In the genomic region with DNA sequence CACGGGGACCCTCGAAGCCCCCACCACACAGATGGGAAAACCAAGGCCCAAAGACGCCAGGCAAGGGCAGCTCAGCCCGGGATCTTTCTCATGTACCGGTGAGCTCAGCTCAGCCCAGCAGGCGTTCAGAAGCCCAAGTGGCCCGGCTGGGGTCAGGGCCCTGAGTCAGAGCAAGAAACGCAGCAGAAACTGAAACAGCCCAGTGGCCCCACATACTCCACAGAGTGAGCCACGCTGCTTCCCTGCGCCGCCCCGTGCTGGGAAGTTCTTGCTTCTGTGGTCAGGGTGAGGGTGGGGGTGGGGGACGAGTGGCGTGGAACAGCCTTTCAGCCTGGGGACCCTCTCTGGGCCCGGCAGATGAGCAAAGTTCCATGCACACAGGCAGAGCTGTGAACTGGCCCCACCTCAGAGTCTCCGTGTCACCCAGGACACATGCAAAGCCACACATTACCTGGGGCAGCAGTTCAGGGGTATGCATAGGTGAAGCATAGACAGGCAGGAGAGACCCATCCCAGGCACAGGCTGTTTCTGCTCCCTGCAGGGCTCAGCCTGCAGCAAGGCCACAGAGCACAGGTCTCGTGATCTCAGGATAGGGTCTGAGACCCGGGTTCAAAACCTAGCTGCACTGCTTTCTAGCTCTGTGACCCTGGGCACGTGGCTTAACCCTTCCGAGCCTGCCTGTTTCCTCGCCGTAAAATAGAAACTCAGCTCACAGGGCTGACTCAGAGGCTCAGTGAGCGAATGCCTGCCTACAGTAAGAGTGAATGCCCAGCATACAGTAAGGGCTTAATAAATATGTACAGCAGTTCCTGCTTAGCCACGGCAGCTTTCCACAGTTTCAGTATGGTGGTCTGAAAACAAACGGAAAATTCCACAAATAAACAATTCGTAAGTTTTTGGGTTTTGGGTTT, we compare ENCODE assay signal across 1 cellular context.
TF ChIP-seq lines count a peak whose summit lies in the region.

No MANE protein-coding gene starts in this region.

TF ChIP-seq in GM23338, 12 proteins besides CTCF, POLR2A, EP300 and RAD21 (continued from another document):
- TF ChIP-seq, protein P1, sequence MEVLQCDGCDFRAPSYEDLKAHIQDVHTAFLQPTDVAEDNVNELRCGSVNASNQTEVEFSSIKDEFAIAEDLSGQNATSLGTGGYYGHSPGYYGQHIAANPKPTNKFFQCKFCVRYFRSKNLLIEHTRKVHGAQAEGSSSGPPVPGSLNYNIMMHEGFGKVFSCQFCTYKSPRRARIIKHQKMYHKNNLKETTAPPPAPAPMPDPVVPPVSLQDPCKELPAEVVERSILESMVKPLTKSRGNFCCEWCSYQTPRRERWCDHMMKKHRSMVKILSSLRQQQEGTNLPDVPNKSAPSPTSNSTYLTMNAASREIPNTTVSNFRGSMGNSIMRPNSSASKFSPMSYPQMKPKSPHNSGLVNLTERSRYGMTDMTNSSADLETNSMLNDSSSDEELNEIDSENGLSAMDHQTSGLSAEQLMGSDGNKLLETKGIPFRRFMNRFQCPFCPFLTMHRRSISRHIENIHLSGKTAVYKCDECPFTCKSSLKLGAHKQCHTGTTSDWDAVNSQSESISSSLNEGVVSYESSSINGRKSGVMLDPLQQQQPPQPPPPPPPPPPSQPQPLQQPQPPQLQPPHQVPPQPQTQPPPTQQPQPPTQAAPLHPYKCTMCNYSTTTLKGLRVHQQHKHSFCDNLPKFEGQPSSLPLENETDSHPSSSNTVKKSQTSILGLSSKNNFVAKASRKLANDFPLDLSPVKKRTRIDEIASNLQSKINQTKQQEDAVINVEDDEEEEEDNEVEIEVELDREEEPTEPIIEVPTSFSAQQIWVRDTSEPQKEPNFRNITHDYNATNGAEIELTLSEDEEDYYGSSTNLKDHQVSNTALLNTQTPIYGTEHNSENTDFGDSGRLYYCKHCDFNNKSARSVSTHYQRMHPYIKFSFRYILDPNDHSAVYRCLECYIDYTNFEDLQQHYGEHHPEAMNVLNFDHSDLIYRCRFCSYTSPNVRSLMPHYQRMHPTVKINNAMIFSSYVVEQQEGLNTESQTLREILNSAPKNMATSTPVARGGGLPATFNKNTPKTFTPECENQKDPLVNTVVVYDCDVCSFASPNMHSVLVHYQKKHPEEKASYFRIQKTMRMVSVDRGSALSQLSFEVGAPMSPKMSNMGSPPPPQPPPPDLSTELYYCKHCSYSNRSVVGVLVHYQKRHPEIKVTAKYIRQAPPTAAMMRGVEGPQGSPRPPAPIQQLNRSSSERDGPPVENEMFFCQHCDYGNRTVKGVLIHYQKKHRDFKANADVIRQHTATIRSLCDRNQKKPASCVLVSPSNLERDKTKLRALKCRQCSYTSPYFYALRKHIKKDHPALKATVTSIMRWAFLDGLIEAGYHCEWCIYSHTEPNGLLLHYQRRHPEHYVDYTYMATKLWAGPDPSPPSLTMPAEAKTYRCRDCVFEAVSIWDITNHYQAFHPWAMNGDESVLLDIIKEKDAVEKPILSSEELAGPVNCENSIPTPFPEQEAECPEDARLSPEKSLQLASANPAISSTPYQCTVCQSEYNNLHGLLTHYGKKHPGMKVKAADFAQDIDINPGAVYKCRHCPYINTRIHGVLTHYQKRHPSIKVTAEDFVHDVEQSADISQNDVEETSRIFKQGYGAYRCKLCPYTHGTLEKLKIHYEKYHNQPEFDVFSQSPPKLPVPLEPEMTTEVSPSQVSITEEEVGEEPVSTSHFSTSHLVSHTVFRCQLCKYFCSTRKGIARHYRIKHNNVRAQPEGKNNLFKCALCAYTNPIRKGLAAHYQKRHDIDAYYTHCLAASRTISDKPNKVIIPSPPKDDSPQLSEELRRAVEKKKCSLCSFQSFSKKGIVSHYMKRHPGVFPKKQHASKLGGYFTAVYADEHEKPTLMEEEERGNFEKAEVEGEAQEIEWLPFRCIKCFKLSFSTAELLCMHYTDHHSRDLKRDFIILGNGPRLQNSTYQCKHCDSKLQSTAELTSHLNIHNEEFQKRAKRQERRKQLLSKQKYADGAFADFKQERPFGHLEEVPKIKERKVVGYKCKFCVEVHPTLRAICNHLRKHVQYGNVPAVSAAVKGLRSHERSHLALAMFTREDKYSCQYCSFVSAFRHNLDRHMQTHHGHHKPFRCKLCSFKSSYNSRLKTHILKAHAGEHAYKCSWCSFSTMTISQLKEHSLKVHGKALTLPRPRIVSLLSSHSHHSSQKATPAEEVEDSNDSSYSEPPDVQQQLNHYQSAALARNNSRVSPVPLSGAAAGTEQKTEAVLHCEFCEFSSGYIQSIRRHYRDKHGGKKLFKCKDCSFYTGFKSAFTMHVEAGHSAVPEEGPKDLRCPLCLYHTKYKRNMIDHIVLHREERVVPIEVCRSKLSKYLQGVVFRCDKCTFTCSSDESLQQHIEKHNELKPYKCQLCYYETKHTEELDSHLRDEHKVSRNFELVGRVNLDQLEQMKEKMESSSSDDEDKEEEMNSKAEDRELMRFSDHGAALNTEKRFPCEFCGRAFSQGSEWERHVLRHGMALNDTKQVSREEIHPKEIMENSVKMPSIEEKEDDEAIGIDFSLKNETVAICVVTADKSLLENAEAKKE (CRISPR knock-in tag; IDR thresholded peaks at IDR 0.05) = no peak
- no peak for TF ChIP-seq CREB1 (CRISPR knock-in tag; IDR thresholded peaks at IDR 0.05; ENCODE audit: low read depth)
